ENCODE assay signal across 15 cellular contexts in genomic region chr10:12644380-12645144, GRCh38.
DNase-seq lines count a peak whose midpoint lies in the region; ATAC-seq, FAIRE-seq and TF ChIP-seq lines count a peak whose summit lies in the region.
"Had no signal": no experiment of that assay in that cellular context is flagged by ENCODE, and none has a peak within 500 bp of the region (broad histone marks: within the 10 kb centered on the region; RNA-seq: fewer than 3 reads in every experiment).

No MANE protein-coding gene starts in this region.

- TF ChIP-seq RAD21 in K562 (CRISPR knock-in tag; conservative IDR thresholded peaks at IDR 0.05 in 1 of 2, IDR thresholded peaks at IDR 0.05 in 1 of 2) = no peak

- H3K4me3 ChIP-seq in K562 = no peak overlapping the region
- H3K4me3 ChIP-seq: ascending aorta; BLaER1 treated with 17β-estradiol and CSF1 and Interleukin-3, amounts not matched to agents 10 nM and 100 nM; stomach; uterus had no signal

- H3K9me3 ChIP-seq in K562 (replicated peaks; ENCODE audit: control insufficient read depth, insufficient read depth, low read depth, low read length) = no peaks in the 10 kb centered on the region
- H3K9me3 ChIP-seq: ascending aorta; BLaER1 treated with 17β-estradiol and CSF1 and Interleukin-3, amounts not matched to agents 10 nM and 100 nM; stomach; uterus had no signal

- H2AFZ ChIP-seq in K562 (ENCODE audit: low read depth, low read length) = 0 out of 2 replicates have a peak overlapping the region, but pooled peaks have one; percentile 90

- peaks cover 9 to 21% of the 10 kb centered on the region in 2 experiments; a peak in 4 of 5 replicates for H3K27me3 ChIP-seq in K562 (ENCODE audit: control insufficient read depth in 2 of 2, insufficient read depth in 2 of 2, low read length in 2 of 2)
- H3K27me3 ChIP-seq: ascending aorta; BLaER1 treated with 17β-estradiol and CSF1 and Interleukin-3, amounts not matched to agents 10 nM and 100 nM; stomach; uterus had no signal

- DNase-seq in DMS79 (lab: John Stamatoyannopoulos, UW) (peak; percentile 18), GM12891 (ENCODE audit: insufficient read length, low spot score) (no peak), K562 (ENCODE audit: extremely low read depth in 1 of 4, low spot score in 3 of 4) (no peak), germinal center (ENCODE audit: low spot score) (no peak), globus pallidus (ENCODE audit: low spot score) (no peak), HUDEP-2 (lab: John Stamatoyannopoulos, UW; ENCODE audit: unreplicated experiment in 76 of 76) (no peak)
- DNase-seq: midbrain, NCI-H2227 treated with DMSO at 0.1 percent for 48 hours, stomach, T-cell, uterus had no signal

- TF ChIP-seq POLR2A in GM12891 (IDR thresholded peaks at IDR 0.05; ENCODE audit: low read depth, low read length) = no peak
- no peak for TF ChIP-seq POLR2A in K562 (conservative IDR thresholded peaks at IDR 0.05)

- H3K9ac ChIP-seq in K562 (ENCODE audit: insufficient read depth in 1 of 2, low read depth in 2 of 2, low read length in 2 of 2) = no peak overlapping the region
- H3K9ac ChIP-seq: BLaER1 treated with 17β-estradiol and CSF1 and Interleukin-3, amounts not matched to agents 10 nM and 100 nM had no signal

- TF ChIP-seq EP300 in K562 (IDR thresholded peaks at IDR 0.05; ENCODE audit: low read length) = no peak

- CTCF ChIA-PET in K562 (lab: Yijun Ruan, JAX; ENCODE audit: low intra/inter-chr PET ratio) = no interaction called here

- no peak for TF ChIP-seq CTCF in K562 (IDR thresholded peaks at IDR 0.05 in 2 of 3, conservative IDR thresholded peaks at IDR 0.05 in 1 of 3; ENCODE audit: insufficient read depth in 2 of 3, low read depth in 1 of 3, low read length in 3 of 3)

- no peaks in the 10 kb centered on the region for H3K79me2 ChIP-seq in K562 (ENCODE audit: control insufficient read depth, insufficient read depth, low read length)

- no peaks in the 10 kb centered on the region for H3K9me1 ChIP-seq in K562 (ENCODE audit: control insufficient read depth, insufficient read depth, low read length)

- no peaks in the 10 kb centered on the region; a peak in 1 of 5 replicates for H3K4me1 ChIP-seq in K562 (replicated peaks in 1 of 2; ENCODE audit: control insufficient read depth in 2 of 2, insufficient read depth in 2 of 2, low read length in 2 of 2)
- H3K4me1 ChIP-seq: ascending aorta, stomach, uterus had no signal

- ATAC-seq in HG03108 (IDR thresholded peaks at IDR 0.05; ENCODE audit: unreplicated experiment) (peak; percentile 66), K562 (no peak)
- ATAC-seq: esophagus mucosa, T-cell had no signal

- POLR2A ChIA-PET in K562 (lab: Yijun Ruan, JAX) = interaction anchor here (0.8 to 1.3 kb wide), 3 partner anchors 12 to 382 kb away, joined by 3 to 4 read pairs (median 3); no protein-coding TSS in a partner anchor

- no peak overlapping the region for H3K4me2 ChIP-seq in K562 (ENCODE audit: insufficient read depth, low read length)
- H3K4me2 ChIP-seq: BLaER1 treated with 17β-estradiol and CSF1 and Interleukin-3, amounts not matched to agents 10 nM and 100 nM had no signal

- BruUV-seq in K562 (replicated peaks; lab: Mats Ljungman, UMichigan) = no TSS peak

- no peaks in the 10 kb centered on the region for H4K20me1 ChIP-seq in K562 (replicated peaks; ENCODE audit: control insufficient read depth, insufficient read depth, low read length)

- FAIRE-seq in GM12891 (lab: Jason Lieb, UNC) = peak; percentile 5
- FAIRE-seq in K562 (lab: Jason Lieb, UNC) = no peak

- no peak overlapping the region for H3K27ac ChIP-seq in K562 (ENCODE audit: extremely low read depth, low read depth, low read length)
- H3K27ac ChIP-seq: ascending aorta; BLaER1 treated with 17β-estradiol and CSF1 and Interleukin-3, amounts not matched to agents 10 nM and 100 nM; stomach; uterus had no signal

- intact Hi-C loops in K562 (cut with micrococcal nuclease) = no loop called here

- no peaks in the 10 kb centered on the region for H3K36me3 ChIP-seq in K562 (ENCODE audit: control insufficient read depth, insufficient read depth, low read length)
- H3K36me3 ChIP-seq: ascending aorta; BLaER1 treated with 17β-estradiol and CSF1 and Interleukin-3, amounts not matched to agents 10 nM and 100 nM; stomach; uterus had no signal

- in situ Hi-C loops in K562 (cut with MboI) = no loop called here

- 6% methylated on average over 4 of the region's 4 CpGs for WGBS in K562 (ENCODE audit: insufficient coverage, low coverage, missing lambda C conversion rate)

TF ChIP-seq in GM12891, 5 proteins besides CTCF, POLR2A, EP300 and RAD21:
- no peak for TF ChIP-seq POU2F2 (IDR thresholded peaks at IDR 0.05; ENCODE audit: low read depth, low read length)

TF ChIP-seq in K562, 482 proteins besides CTCF, POLR2A, EP300 and RAD21 (continues in another document):
- TF ChIP-seq ZNF766 (CRISPR knock-in tag; conservative IDR thresholded peaks at IDR 0.05) (no peak), NR2C1 (IDR thresholded peaks at IDR 0.05) (no peak), NR2C1 (tag; IDR thresholded peaks at IDR 0.05) (no peak), MAFK (IDR thresholded peaks at IDR 0.05; ENCODE audit: low read length) (no peak), PHTF2 (CRISPR knock-in tag; IDR thresholded peaks at IDR 0.05) (no peak), ZBTB40 (IDR thresholded peaks at IDR 0.05) (no peak), ZBTB40 (CRISPR knock-in tag; IDR thresholded peaks at IDR 0.05) (no peak), SMAD4 (CRISPR knock-in tag; conservative IDR thresholded peaks at IDR 0.05) (no peak), TCF15 (CRISPR knock-in tag; IDR thresholded peaks at IDR 0.05) (no peak), JUND (IDR thresholded peaks at IDR 0.05; ENCODE audit: borderline replicate concordance, low read depth, low read length) (no peak), JUND (tag; IDR thresholded peaks at IDR 0.05; ENCODE audit: borderline replicate concordance, low read depth, low read length) (no peak)
